In genomic region chr15:23039151-23039916, GRCh38 we compare ENCODE assay signal across 1 cellular context.
TF ChIP-seq lines count a peak whose summit lies in the region.

TSS of gene TUBGCP5 (minus strand) at chr15:23039569. CDS start at chr15:23039543, 26 bp downstream.

TF ChIP-seq in HepG2, 621 proteins besides CTCF, POLR2A, EP300 and RAD21 (continued from another document and continues in another):
- TF ChIP-seq ZBTB25 (CRISPR knock-in tag; IDR thresholded peaks at IDR 0.05) (no peak), SALL2 (CRISPR knock-in tag; IDR thresholded peaks at IDR 0.05) (peak; percentile 54; the same call in 1 of the 2 replicates), HNRNPL (IDR thresholded peaks at IDR 0.05; ENCODE audit: low read depth, low read length) (no peak), SIX1 (CRISPR knock-in tag; IDR thresholded peaks at IDR 0.05; ENCODE audit: borderline replicate concordance) (no peak), ZNF841 (CRISPR knock-in tag; IDR thresholded peaks at IDR 0.05; ENCODE audit: borderline replicate concordance) (0 out of 2 replicates have a peak, but pooled peaks have one; percentile 51), CREBL2 (CRISPR knock-in tag; IDR thresholded peaks at IDR 0.05; ENCODE audit: borderline replicate concordance) (no peak), ZNF790 (CRISPR knock-in tag; IDR thresholded peaks at IDR 0.05; ENCODE audit: borderline replicate concordance) (no peak), NBN (conservative IDR thresholded peaks at IDR 0.05) (no peak), CAMTA2 (CRISPR knock-in tag; IDR thresholded peaks at IDR 0.05; ENCODE audit: borderline replicate concordance) (no peak; the same call in 1 of the 2 replicates), SIN3A (IDR thresholded peaks at IDR 0.05; ENCODE audit: borderline replicate concordance, low read depth, low read length) (peak; percentile 91; the same call in 1 of the 2 replicates), AKNA (CRISPR knock-in tag; IDR thresholded peaks at IDR 0.05; ENCODE audit: borderline replicate concordance) (no peak), MTERF4 (CRISPR knock-in tag; IDR thresholded peaks at IDR 0.05) (no peak), HDAC6 (IDR thresholded peaks at IDR 0.05; ENCODE audit: low read depth, low read length) (no peak), LRRFIP1 (CRISPR knock-in tag; conservative IDR thresholded peaks at IDR 0.05) (no peak), LBX2 (CRISPR knock-in tag; IDR thresholded peaks at IDR 0.05; ENCODE audit: borderline replicate concordance) (no peak; the same call in 1 of the 2 replicates), ARNT2 (CRISPR knock-in tag; IDR thresholded peaks at IDR 0.05; ENCODE audit: low read depth) (peak; percentile 99; the same call in 1 of the 2 replicates), EHMT2 (IDR thresholded peaks at IDR 0.05; ENCODE audit: borderline replicate concordance, low read depth, low read length) (no peak), ZNF558 (CRISPR knock-in tag; IDR thresholded peaks at IDR 0.05; ENCODE audit: borderline replicate concordance) (peak; percentile 82; the same call in 1 of the 2 replicates), RXRA (CRISPR knock-in tag; IDR thresholded peaks at IDR 0.05) (peak; percentile 61), ZNF251 (CRISPR knock-in tag; IDR thresholded peaks at IDR 0.05) (no peak), ZNF383 (CRISPR knock-in tag; IDR thresholded peaks at IDR 0.05; ENCODE audit: borderline replicate concordance) (no peak), THAP7 (CRISPR knock-in tag; IDR thresholded peaks at IDR 0.05) (no peak), FOXO1 (CRISPR knock-in tag; IDR thresholded peaks at IDR 0.05) (no peak), IRF2 (CRISPR knock-in tag; IDR thresholded peaks at IDR 0.05) (peak; percentile 63; the same call in 1 of the 2 replicates), JUN (CRISPR knock-in tag; IDR thresholded peaks at IDR 0.05) (no peak), BRCA1 (CRISPR knock-in tag; IDR thresholded peaks at IDR 0.05) (no peak; the same call in 1 of the 2 replicates), AFF4 (CRISPR knock-in tag; IDR thresholded peaks at IDR 0.05) (no peak), ZNF354B (CRISPR knock-in tag; IDR thresholded peaks at IDR 0.05) (no peak), NR3C1 (CRISPR knock-in tag; IDR thresholded peaks at IDR 0.05) (no peak), ZNF24 (IDR thresholded peaks at IDR 0.05) (no peak), TRAFD1 (CRISPR knock-in tag; IDR thresholded peaks at IDR 0.05; ENCODE audit: borderline replicate concordance) (no peak), ZNF362 (CRISPR knock-in tag; IDR thresholded peaks at IDR 0.05; ENCODE audit: borderline replicate concordance) (no peak), TOPORS (CRISPR knock-in tag; IDR thresholded peaks at IDR 0.05) (no peak), ZNF775 (CRISPR knock-in tag; IDR thresholded peaks at IDR 0.05; ENCODE audit: borderline replicate concordance) (no peak), ZNF879 (CRISPR knock-in tag; IDR thresholded peaks at IDR 0.05) (no peak), ISL2 (CRISPR knock-in tag; IDR thresholded peaks at IDR 0.05) (no peak; the same call in 1 of the 2 replicates), REPIN1 (CRISPR knock-in tag; IDR thresholded peaks at IDR 0.05; ENCODE audit: borderline replicate concordance, low read depth) (peak; percentile 45; the same call in 1 of the 2 replicates), POLR2AphosphoS5 (IDR thresholded peaks at IDR 0.05; ENCODE audit: low read depth, low read length) (peak; percentile 93), ZNF451 (CRISPR knock-in tag; IDR thresholded peaks at IDR 0.05) (peak; percentile 63; the same call in 1 of the 2 replicates), ZNF788 (CRISPR knock-in tag; IDR thresholded peaks at IDR 0.05; ENCODE audit: borderline replicate concordance) (peak; percentile 73; the same call in 1 of the 2 replicates), ZNF580 (CRISPR knock-in tag; IDR thresholded peaks at IDR 0.05; ENCODE audit: borderline replicate concordance, low read depth) (no peak), ZFP1 (CRISPR knock-in tag; IDR thresholded peaks at IDR 0.05) (peak; percentile 31; the same call in 1 of the 2 replicates)
